In the genomic region with DNA sequence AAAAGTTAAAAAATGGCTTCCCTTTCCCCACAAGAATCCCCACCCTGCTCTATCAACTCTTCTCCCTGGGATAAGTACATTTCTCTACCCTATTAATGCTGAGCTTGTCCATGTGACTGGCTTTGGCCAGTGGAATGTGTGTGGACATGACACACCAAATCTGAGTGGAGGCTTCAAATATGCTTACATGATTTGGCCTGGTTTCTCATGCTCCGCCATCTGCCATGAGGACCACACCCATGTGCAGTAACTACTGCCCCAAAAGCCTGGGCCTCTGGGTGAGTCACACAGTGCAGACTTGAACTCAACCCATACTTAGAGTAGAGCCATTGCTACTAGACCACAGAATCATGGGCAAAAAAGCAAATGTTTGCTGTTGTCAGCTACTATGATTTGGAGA, we compare ENCODE assay signal across 1 cellular context.
TF ChIP-seq lines count a peak whose summit lies in the region.

No MANE protein-coding gene starts in this region.

TF ChIP-seq in SK-N-SH treated with all-trans-retinoic acid at 6 μM for 48 hours, 23 proteins besides CTCF, POLR2A, EP300 and RAD21 (continued from another document):
- TF ChIP-seq, protein P1, sequence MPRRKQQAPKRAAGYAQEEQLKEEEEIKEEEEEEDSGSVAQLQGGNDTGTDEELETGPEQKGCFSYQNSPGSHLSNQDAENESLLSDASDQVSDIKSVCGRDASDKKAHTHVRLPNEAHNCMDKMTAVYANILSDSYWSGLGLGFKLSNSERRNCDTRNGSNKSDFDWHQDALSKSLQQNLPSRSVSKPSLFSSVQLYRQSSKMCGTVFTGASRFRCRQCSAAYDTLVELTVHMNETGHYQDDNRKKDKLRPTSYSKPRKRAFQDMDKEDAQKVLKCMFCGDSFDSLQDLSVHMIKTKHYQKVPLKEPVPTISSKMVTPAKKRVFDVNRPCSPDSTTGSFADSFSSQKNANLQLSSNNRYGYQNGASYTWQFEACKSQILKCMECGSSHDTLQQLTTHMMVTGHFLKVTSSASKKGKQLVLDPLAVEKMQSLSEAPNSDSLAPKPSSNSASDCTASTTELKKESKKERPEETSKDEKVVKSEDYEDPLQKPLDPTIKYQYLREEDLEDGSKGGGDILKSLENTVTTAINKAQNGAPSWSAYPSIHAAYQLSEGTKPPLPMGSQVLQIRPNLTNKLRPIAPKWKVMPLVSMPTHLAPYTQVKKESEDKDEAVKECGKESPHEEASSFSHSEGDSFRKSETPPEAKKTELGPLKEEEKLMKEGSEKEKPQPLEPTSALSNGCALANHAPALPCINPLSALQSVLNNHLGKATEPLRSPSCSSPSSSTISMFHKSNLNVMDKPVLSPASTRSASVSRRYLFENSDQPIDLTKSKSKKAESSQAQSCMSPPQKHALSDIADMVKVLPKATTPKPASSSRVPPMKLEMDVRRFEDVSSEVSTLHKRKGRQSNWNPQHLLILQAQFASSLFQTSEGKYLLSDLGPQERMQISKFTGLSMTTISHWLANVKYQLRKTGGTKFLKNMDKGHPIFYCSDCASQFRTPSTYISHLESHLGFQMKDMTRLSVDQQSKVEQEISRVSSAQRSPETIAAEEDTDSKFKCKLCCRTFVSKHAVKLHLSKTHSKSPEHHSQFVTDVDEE (CRISPR knock-in tag; IDR thresholded peaks at IDR 0.05): no peak
- TF ChIP-seq BACH2 (CRISPR knock-in tag; IDR thresholded peaks at IDR 0.05; ENCODE audit: borderline replicate concordance) (no peak), ZFP30 (CRISPR knock-in tag; IDR thresholded peaks at IDR 0.05) (no peak), SNAI2 (CRISPR knock-in tag; IDR thresholded peaks at IDR 0.05) (no peak), ARNTL (CRISPR knock-in tag; IDR thresholded peaks at IDR 0.05; ENCODE audit: borderline replicate concordance, low read depth) (no peak), PPARA (CRISPR knock-in tag; IDR thresholded peaks at IDR 0.05; ENCODE audit: borderline replicate concordance) (no peak), GLIS3 (CRISPR knock-in tag; IDR thresholded peaks at IDR 0.05) (no peak)
- TF ChIP-seq, protein P2, sequence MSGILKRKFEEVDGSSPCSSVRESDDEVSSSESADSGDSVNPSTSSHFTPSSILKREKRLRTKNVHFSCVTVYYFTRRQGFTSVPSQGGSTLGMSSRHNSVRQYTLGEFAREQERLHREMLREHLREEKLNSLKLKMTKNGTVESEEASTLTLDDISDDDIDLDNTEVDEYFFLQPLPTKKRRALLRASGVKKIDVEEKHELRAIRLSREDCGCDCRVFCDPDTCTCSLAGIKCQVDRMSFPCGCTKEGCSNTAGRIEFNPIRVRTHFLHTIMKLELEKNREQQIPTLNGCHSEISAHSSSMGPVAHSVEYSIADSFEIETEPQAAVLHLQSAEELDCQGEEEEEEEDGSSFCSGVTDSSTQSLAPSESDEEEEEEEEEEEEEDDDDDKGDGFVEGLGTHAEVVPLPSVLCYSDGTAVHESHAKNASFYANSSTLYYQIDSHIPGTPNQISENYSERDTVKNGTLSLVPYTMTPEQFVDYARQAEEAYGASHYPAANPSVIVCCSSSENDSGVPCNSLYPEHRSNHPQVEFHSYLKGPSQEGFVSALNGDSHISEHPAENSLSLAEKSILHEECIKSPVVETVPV (CRISPR knock-in tag; IDR thresholded peaks at IDR 0.05): no peak
